ENCODE assay signal across 30 cellular contexts in the genomic region with DNA sequence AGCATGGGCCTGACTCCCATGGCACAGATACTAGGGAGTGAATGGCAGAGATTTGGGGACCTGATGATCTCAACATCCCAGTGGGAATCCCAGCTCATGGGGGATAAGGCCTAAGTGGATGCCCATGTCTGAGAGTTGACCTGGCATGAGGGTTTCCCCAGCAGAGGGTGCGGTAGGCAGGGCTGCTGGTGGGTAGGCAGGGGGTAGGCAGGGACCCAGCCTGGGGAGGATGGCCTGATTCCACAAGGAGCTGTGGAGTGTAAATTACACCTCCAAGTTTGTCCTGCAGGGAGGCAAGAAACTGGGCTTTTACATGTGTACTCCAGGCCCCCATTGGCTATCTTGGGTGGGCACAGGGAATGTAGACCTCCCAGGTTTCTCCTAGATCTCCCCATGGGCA. TPM values are rescaled to one million over a fixed set of nuclear protein-coding genes. Genes with fewer than 3 reads are reported as not detected.
A peak's percentile ranks its signal among the peaks of the same experiment; 100 is the strongest.
DNase-seq lines count a peak whose midpoint lies in the region; ATAC-seq and TF ChIP-seq lines count a peak whose summit lies in the region.
"Had no signal": no experiment of that assay in that cellular context is flagged by ENCODE, and none has a peak within 500 bp of the region (broad histone marks: within the 10 kb centered on the region; RNA-seq: fewer than 3 reads in every experiment).

No MANE protein-coding gene starts in this region.

- no peak overlapping the region for H3K4me2 ChIP-seq in GM23338

- no peak overlapping the region for H3K4me3 ChIP-seq in GM23338
- H3K4me3 ChIP-seq: colonic mucosa, heart right ventricle, prostate gland, sigmoid colon, stomach, tibial artery had no signal

- H3K79me2 ChIP-seq in GM23338 (replicated peaks; ENCODE audit: insufficient read depth) = no peaks in the 10 kb centered on the region

- no peaks in the 10 kb centered on the region for H3K27me3 Mint-ChIP-seq in activated naive CD4-positive, alpha-beta T cell treated with anti-CD3 and anti-CD28 coated beads, Interleukin-2, amount 50 U/mL, for 24 hours
- H3K27me3 Mint-ChIP-seq in activated naive CD4-positive, alpha-beta T cell treated with anti-CD3 and anti-CD28 coated beads, Interleukin-2, amount 10 ng/mL, durations not matched to agents 7 days and 5 days = no peaks in the 10 kb centered on the region
- H3K27me3 Mint-ChIP-seq in T-cell (no peaks in the 10 kb centered on the region), memory B cell (no peaks in the 10 kb centered on the region), GM23338 (ENCODE audit: insufficient read depth, low read depth, poor library complexity) (peaks cover 11% of the 10 kb centered on the region)
- H3K27me3 Mint-ChIP-seq in stimulated activated naive B cell treated with anti-CD40 and anti-IgM and Interleukin-4, amounts not matched to agents 10 μg/mL and 1 μg/mL and 100 μg/mL, for 72 hours = no peaks in the 10 kb centered on the region

- no peak for DNase-seq in activated naive CD4-positive, alpha-beta T cell treated with anti-CD3 and anti-CD28 coated beads, Interleukin-2, amount 10 ng/mL, durations not matched to agents 7 days and 5 days
- DNase-seq in T-cell = no peak
- no peak for DNase-seq in memory B cell (ENCODE audit: low spot score in 2 of 2)
- no peak for DNase-seq in stimulated activated naive B cell treated with anti-CD40 and anti-IgM and Interleukin-4, amounts not matched to agents 10 μg/mL and 1 μg/mL and 100 μg/mL, for 72 hours
- no peak for DNase-seq in NCI-H187 (lab: John Stamatoyannopoulos, UW)
- no peak for DNase-seq in GM23338 (ENCODE audit: low spot score)
- DNase-seq in T1000 (lab: John Stamatoyannopoulos, UW) = no peak
- DNase-seq: activated CD4-positive, alpha-beta T cell treated with anti-CD3 and anti-CD28 coated beads, Interleukin-2, amount 50 U/mL, for 4 hours; activated CD4-positive, CD25-positive, alpha-beta regulatory T cell; activated gamma-delta T cell treated with Interleukin-2 at 50 U/mL for 16 hours; BE2C; Calu3; colonic mucosa; DMS79 treated with DMSO at 0.1 percent for 48 hours; foreskin fibroblast; GF-D8; HCEC 1CT; heart right ventricle; NCI-H1092; NCI-H1694 treated with DMSO at 0.1 percent for 48 hours; NCI-H2171; NCI-H510A treated with DMSO at 0.1 percent for 48 hours; Right ventricle myocardium superior; sigmoid colon; stimulated activated CD4-positive, alpha-beta T cell treated with anti-CD3 and anti-CD28 coated beads, Interleukin-15, amount 100 ng/mL, for 24 hours; stomach; tibial artery had no signal

- H3K4me1 ChIP-seq in GM23338 (ENCODE audit: insufficient read depth) = no peaks in the 10 kb centered on the region
- H3K4me1 ChIP-seq: BE2C, colonic mucosa, prostate gland, sigmoid colon had no signal

- CTCF ChIA-PET in activated naive CD4-positive, alpha-beta T cell treated with anti-CD3 and anti-CD28 coated beads, Interleukin-2, amount 10 ng/mL, durations not matched to agents 7 days and 5 days (lab: Charles Lee) = interaction anchor here (1.2 kb wide), 2 partner anchors 46 to 53 kb away, joined by 4 to 5 read pairs; no protein-coding TSS in a partner anchor
- CTCF ChIA-PET in T-cell (lab: Charles Lee) = interaction anchor here in 1 of 2 donors (0.6 to 1.3 kb wide), 2 partner anchors 10 to 13 kb away, joined by 3 to 4 read pairs; no protein-coding TSS in a partner anchor

- no peaks in the 10 kb centered on the region for H3K9me2 ChIP-seq in GM23338 (ENCODE audit: insufficient read depth)

- peaks cover 2% of the 10 kb centered on the region for H3K36me3 Mint-ChIP-seq in activated naive CD4-positive, alpha-beta T cell treated with anti-CD3 and anti-CD28 coated beads, Interleukin-2, amount 50 U/mL, for 24 hours
- H3K36me3 Mint-ChIP-seq in activated naive CD4-positive, alpha-beta T cell treated with anti-CD3 and anti-CD28 coated beads, Interleukin-2, amount 10 ng/mL, durations not matched to agents 7 days and 5 days = peaks cover 30% of the 10 kb centered on the region
- H3K36me3 Mint-ChIP-seq in T-cell (peaks cover 29% of the 10 kb centered on the region), memory B cell (peaks cover 19% of the 10 kb centered on the region), GM23338 (ENCODE audit: low read depth) (no peaks in the 10 kb centered on the region; the same call in 2 of the 3 replicates)
- peaks cover 54 to 73% of the 10 kb centered on the region in 2 donors for H3K36me3 Mint-ChIP-seq in stimulated activated naive B cell treated with anti-CD40 and anti-IgM and Interleukin-4, amounts not matched to agents 10 μg/mL and 1 μg/mL and 100 μg/mL, for 72 hours

- no peaks in the 10 kb centered on the region for H4K20me1 ChIP-seq in GM23338 (replicated peaks; ENCODE audit: insufficient read depth)

- H3K27me3 ChIP-seq in GM23338 (ENCODE audit: insufficient read depth) = no peaks in the 10 kb centered on the region
- H3K27me3 ChIP-seq: colonic mucosa, sigmoid colon had no signal

- ATAC-seq in T-cell (replicated peaks in 1 of 4) = no peak
- ATAC-seq in memory B cell (ENCODE audit: low read depth) = no peak
- no peak for ATAC-seq in stimulated activated naive B cell treated with anti-CD40 and anti-IgM and Interleukin-4, amounts not matched to agents 10 μg/mL and 1 μg/mL and 100 μg/mL, for 72 hours (replicated peaks)
- no peak for ATAC-seq in GM23338
- ATAC-seq: PC-3 had no signal

- no peaks in the 10 kb centered on the region for H3K36me3 ChIP-seq in GM23338 (ENCODE audit: insufficient read depth)
- H3K36me3 ChIP-seq: BE2C, colonic mucosa, heart right ventricle, prostate gland, sigmoid colon, stomach, tibial artery had no signal

- H3K4me1 Mint-ChIP-seq in activated naive CD4-positive, alpha-beta T cell treated with anti-CD3 and anti-CD28 coated beads, Interleukin-2, amount 50 U/mL, for 24 hours = peaks cover 79% of the 10 kb centered on the region
- H3K4me1 Mint-ChIP-seq in activated naive CD4-positive, alpha-beta T cell treated with anti-CD3 and anti-CD28 coated beads, Interleukin-2, amount 10 ng/mL, durations not matched to agents 7 days and 5 days = peaks cover 37% of the 10 kb centered on the region
- H3K4me1 Mint-ChIP-seq in T-cell (peaks cover 75 to 81% (median 80%) of the 10 kb centered on the region in 3 donors), memory B cell (peaks cover 66% of the 10 kb centered on the region), GM23338 (no peaks in the 10 kb centered on the region; the same call in 2 of the 3 replicates)
- H3K4me1 Mint-ChIP-seq in stimulated activated naive B cell treated with anti-CD40 and anti-IgM and Interleukin-4, amounts not matched to agents 10 μg/mL and 1 μg/mL and 100 μg/mL, for 72 hours = peaks cover 62 to 75% of the 10 kb centered on the region in 2 donors

- H3K9me3 Mint-ChIP-seq in activated naive CD4-positive, alpha-beta T cell treated with anti-CD3 and anti-CD28 coated beads, Interleukin-2, amount 50 U/mL, for 24 hours = no peaks in the 10 kb centered on the region
- H3K9me3 Mint-ChIP-seq in activated naive CD4-positive, alpha-beta T cell treated with anti-CD3 and anti-CD28 coated beads, Interleukin-2, amount 10 ng/mL, durations not matched to agents 7 days and 5 days = peaks cover 7% of the 10 kb centered on the region
- no peaks in the 10 kb centered on the region for H3K9me3 Mint-ChIP-seq in T-cell
- no peaks in the 10 kb centered on the region for H3K9me3 Mint-ChIP-seq in memory B cell
- peaks cover 0 to 4% of the 10 kb centered on the region in 2 donors for H3K9me3 Mint-ChIP-seq in stimulated activated naive B cell treated with anti-CD40 and anti-IgM and Interleukin-4, amounts not matched to agents 10 μg/mL and 1 μg/mL and 100 μg/mL, for 72 hours
- no peaks in the 10 kb centered on the region for H3K9me3 Mint-ChIP-seq in GM23338

- peak overlapping the region; percentile 80 for H3K27ac Mint-ChIP-seq in activated naive CD4-positive, alpha-beta T cell treated with anti-CD3 and anti-CD28 coated beads, Interleukin-2, amount 50 U/mL, for 24 hours
- H3K27ac Mint-ChIP-seq in activated naive CD4-positive, alpha-beta T cell treated with anti-CD3 and anti-CD28 coated beads, Interleukin-2, amount 10 ng/mL, durations not matched to agents 7 days and 5 days = no peak overlapping the region
- H3K27ac Mint-ChIP-seq in T-cell (peak overlapping the region; percentile 30 to 56), memory B cell (peak overlapping the region; percentile 80), GM23338 (no peak overlapping the region; the same call in 1 of the 2 replicates)
- peak overlapping the region; percentile 89 for H3K27ac Mint-ChIP-seq in stimulated activated naive B cell treated with anti-CD40 and anti-IgM and Interleukin-4, amounts not matched to agents 10 μg/mL and 1 μg/mL and 100 μg/mL, for 72 hours

- H3K4me3 Mint-ChIP-seq in activated naive CD4-positive, alpha-beta T cell treated with anti-CD3 and anti-CD28 coated beads, Interleukin-2, amount 50 U/mL, for 24 hours = no peak overlapping the region
- H3K4me3 Mint-ChIP-seq in activated naive CD4-positive, alpha-beta T cell treated with anti-CD3 and anti-CD28 coated beads, Interleukin-2, amount 10 ng/mL, durations not matched to agents 7 days and 5 days = no peak overlapping the region
- H3K4me3 Mint-ChIP-seq in T-cell (no peak overlapping the region), memory B cell (peak overlapping the region; percentile 77), GM23338 (no peak overlapping the region)
- peak overlapping the region; percentile 81 for H3K4me3 Mint-ChIP-seq in stimulated activated naive B cell treated with anti-CD40 and anti-IgM and Interleukin-4, amounts not matched to agents 10 μg/mL and 1 μg/mL and 100 μg/mL, for 72 hours

- no peak overlapping the region for H2AFZ ChIP-seq in GM23338

- POLR2A ChIA-PET in T-cell (lab: Charles Lee) = no interaction called here

- TF ChIP-seq CTCF in GM23338 (conservative IDR thresholded peaks at IDR 0.05; ENCODE audit: low read depth in 2 of 2) = no peak

- H3K27ac ChIP-seq in GM23338 (ENCODE audit: low read depth) = no peak overlapping the region
- H3K27ac ChIP-seq: colonic mucosa, heart right ventricle, prostate gland, sigmoid colon, stomach, tibial artery had no signal

- no peaks in the 10 kb centered on the region for H3F3A ChIP-seq in GM23338 (replicated peaks; ENCODE audit: low read depth)

RNA-seq across cellular contexts. Expression of a gene that starts 46.9 kb away (rescaled TPM):
- 100 to 1,000 TPM; 108 to 216 (median 135) TPM for total RNA-seq in T-cell
- total RNA-seq in GM23338 (2014; rRNA removed; shearing (Covaris generic)) = 8.0 and 8.3 TPM in 2 replicates
- 5.4 and 6.6 TPM in 2 replicates for polyA plus RNA-seq in GM23338 (2016; fragmentation: Nextera tagmentation; extraction: Ambion mirVana)
- total RNA-seq: Calu3 had no signal

Comparison
In these comparisons a context has a peak if more than half of its experiments do, and no peak if none do; other contexts are left out.
1. H3K27ac Mint-ChIP-seq: peak in activated naive CD4-positive, alpha-beta T cell treated with anti-CD3 and anti-CD28 coated beads, Interleukin-2, amount 50 U/mL, for 24 hours (single experiment), T-cell (2 of 2), memory B cell (single experiment) and stimulated activated naive B cell treated with anti-CD40 and anti-IgM and Interleukin-4, amounts not matched to agents 10 μg/mL and 1 μg/mL and 100 μg/mL, for 72 hours (single experiment); none in activated naive CD4-positive, alpha-beta T cell treated with anti-CD3 and anti-CD28 coated beads, Interleukin-2, amount 10 ng/mL, durations not matched to agents 7 days and 5 days (single experiment) and GM23338 (single experiment).
2. H3K4me3 Mint-ChIP-seq: peak in memory B cell (single experiment) and stimulated activated naive B cell treated with anti-CD40 and anti-IgM and Interleukin-4, amounts not matched to agents 10 μg/mL and 1 μg/mL and 100 μg/mL, for 72 hours (2 of 2); none in activated naive CD4-positive, alpha-beta T cell treated with anti-CD3 and anti-CD28 coated beads, Interleukin-2, amount 50 U/mL, for 24 hours (single experiment), activated naive CD4-positive, alpha-beta T cell treated with anti-CD3 and anti-CD28 coated beads, Interleukin-2, amount 10 ng/mL, durations not matched to agents 7 days and 5 days (single experiment), T-cell (0 of 3) and GM23338 (single experiment).
3. RNA of a gene that starts 46.9 kb away (total RNA-seq): 108 to 216 TPM in T-cell; 8.0 to 8.3 TPM in GM23338; every median in the first group is over 10 times any median in the second.